12 cellular contexts compared by ENCODE assay signal in the genomic region with DNA sequence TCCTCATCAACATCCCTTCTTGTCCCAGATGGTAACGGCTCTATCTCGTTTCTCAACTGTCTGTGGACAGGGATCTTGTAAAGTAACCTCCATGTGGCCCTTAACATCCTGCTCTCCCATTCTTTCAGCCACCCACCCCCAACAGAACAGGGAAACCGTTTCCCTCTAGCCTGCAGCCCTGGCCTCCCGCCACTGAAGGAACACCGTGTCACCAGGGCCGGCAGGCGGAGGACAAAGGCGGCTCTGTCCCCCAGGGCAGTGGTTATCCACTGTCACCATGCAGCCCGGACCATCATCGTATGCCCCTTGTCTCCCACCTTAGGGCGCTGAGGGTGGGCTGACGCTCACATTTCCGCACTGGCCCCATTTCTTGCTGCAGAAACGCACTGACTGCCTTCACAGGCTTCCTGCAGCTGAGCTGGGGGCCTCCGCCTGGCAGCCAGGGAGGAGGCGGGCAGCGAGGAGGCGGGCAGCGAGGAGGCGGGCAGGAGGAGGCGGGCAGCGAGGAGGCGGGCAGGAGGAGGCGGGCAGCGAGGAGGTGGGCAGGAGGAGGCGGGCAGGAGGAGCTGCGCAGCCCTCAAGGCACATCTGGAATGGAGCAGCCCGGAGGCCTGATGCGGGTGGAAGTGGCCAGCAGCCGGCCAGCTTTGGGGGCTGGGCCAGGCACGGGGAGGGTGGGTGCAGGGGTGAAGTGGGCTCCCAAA. TPM values are rescaled to one million over a fixed set of nuclear protein-coding genes. Genes with fewer than 3 reads are reported as not detected.
DNase-seq lines count a peak whose midpoint lies in the region; ATAC-seq and TF ChIP-seq lines count a peak whose summit lies in the region.
"Had no signal": no experiment of that assay in that cellular context is flagged by ENCODE, and none has a peak within 500 bp of the region (broad histone marks: within the 10 kb centered on the region; RNA-seq: fewer than 3 reads in every experiment).

No MANE protein-coding gene starts in this region.

- H3K27me3 ChIP-seq in dorsolateral prefrontal cortex (no peaks in the 10 kb centered on the region), stomach (peaks cover 0 to 7% (median 0%) of the 10 kb centered on the region in 3 donors)

- no peaks in the 10 kb centered on the region for H3K9me3 ChIP-seq in stomach

- H3K4me3 Mint-ChIP-seq in naive thymus-derived CD8-positive, alpha-beta T cell: peak overlapping the region; percentile 37 to 77 (median 71)

- H3K27ac Mint-ChIP-seq in naive thymus-derived CD8-positive, alpha-beta T cell: peak overlapping the region in 9 of 10 donors; percentile 35 to 91 (median 78)

- WGBS in stomach, 5 donors: 68 to 85% (median 79%) methylated on average over 31 of the region's 31 CpGs

- TF ChIP-seq EP300 in stomach (IDR thresholded peaks at IDR 0.05): no peak

- peaks cover 15 to 46% (median 22%) of the 10 kb centered on the region in 4 donors for H3K4me1 Mint-ChIP-seq in naive thymus-derived CD8-positive, alpha-beta T cell

- H3K27ac ChIP-seq in dorsolateral prefrontal cortex (peak overlapping the region in 56 of 59 donors; percentile 2 to 90 (median 78)), stomach (no peak overlapping the region)
- H3K27ac ChIP-seq: skin epidermis had no signal

- peak; percentile 75 for DNase-seq in Ammon's horn (ENCODE audit: low spot score)
- peak; percentile 26 for DNase-seq in NOMO-1 treated with DMSO at 0.1 percent for 48 hours (lab: John Stamatoyannopoulos, UW; ENCODE audit: unreplicated experiment)
- DNase-seq in dorsolateral prefrontal cortex: peak; percentile 17 to 83 (median 72)
- peak in 3 of 10 donors; percentile 17 to 46 (median 29) for DNase-seq in naive thymus-derived CD8-positive, alpha-beta T cell
- DNase-seq in stomach: no peak
- DNase-seq in GM20000 (ENCODE audit: low spot score): no peak
- DNase-seq in SK-N-DZ (ENCODE audit: low spot score): no peak
- DNase-seq: DMS79, NCI-H345, SHP77 treated with DMSO at 0.1 percent for 48 hours had no signal

- POLR2A ChIA-PET in naive thymus-derived CD8-positive, alpha-beta T cell (lab: Charles Lee): interaction anchor here (1.3 to 3.4 kb wide), 3 partner anchors 15 to 20 kb away, joined by 3 to 20 read pairs (median 3); partner anchors contain the start of gene KIAA0232

- H3K36me3 Mint-ChIP-seq in naive thymus-derived CD8-positive, alpha-beta T cell: no peaks in the 10 kb centered on the region

- no peak for TF ChIP-seq POLR2A in stomach (IDR thresholded peaks at IDR 0.05)

- H3K27me3 Mint-ChIP-seq in naive thymus-derived CD8-positive, alpha-beta T cell: peaks cover 0 to 2% (median 0%) of the 10 kb centered on the region in 5 donors

- peak; percentile 44 to 92 for ATAC-seq in naive thymus-derived CD8-positive, alpha-beta T cell
- no peak for ATAC-seq in HG03108 (IDR thresholded peaks at IDR 0.05; ENCODE audit: unreplicated experiment)

- TF ChIP-seq CTCF in dorsolateral prefrontal cortex (IDR thresholded peaks at IDR 0.05 in 54 of 56, conservative IDR thresholded peaks at IDR 0.05 in 2 of 56; ENCODE audit: low read depth in 1 of 56, partially characterized antibody in 56 of 56) (peak in 10 of 56 donors; percentile 12 to 28 (median 17)), stomach (IDR thresholded peaks at IDR 0.05) (no peak), GM20000 (IDR thresholded peaks at IDR 0.05; ENCODE audit: extremely low read depth, missing control alignments) (no peak)

- H3K4me3 ChIP-seq in dorsolateral prefrontal cortex (peak overlapping the region in 40 of 59 donors; percentile 7 to 55 (median 39)), stomach (no peak overlapping the region)
- H3K4me3 ChIP-seq: skin epidermis had no signal

- H3K4me1 ChIP-seq in stomach: no peaks in the 10 kb centered on the region

- no peaks in the 10 kb centered on the region for H3K36me3 ChIP-seq in stomach

- no peaks in the 10 kb centered on the region for H3K9me3 Mint-ChIP-seq in naive thymus-derived CD8-positive, alpha-beta T cell

- intact Hi-C loops in dorsolateral prefrontal cortex (cut with DNase I) (loop anchor here (5.0 kb wide), 2 partner anchors 34 to 39 kb away; no protein-coding TSS in a partner anchor), stomach (cut with DNase I; ENCODE audit: low total_unique reads) (no loop called here)

RNA-seq across cellular contexts. Expression of gene KIAA0232, which starts 20.8 kb away (rescaled TPM):
- 10 to 100 TPM; 46.1 to 81.3 (median 61.4) TPM for total RNA-seq in dorsolateral prefrontal cortex
- total RNA-seq in naive thymus-derived CD8-positive, alpha-beta T cell: 10 to 100 TPM; 29.9 to 31.0 TPM
- 10 to 100 TPM; 11.9 to 15.4 (median 13.7) TPM for polyA plus RNA-seq in naive thymus-derived CD8-positive, alpha-beta T cell
- total RNA-seq in stomach: 10 to 100 TPM in 4 of 5 donors, 1 to 10 TPM in 1; 8.1 to 48.1 (median 23.2) TPM
- 1 to 10 TPM; 5.1 to 7.5 (median 5.4) TPM for polyA plus RNA-seq in stomach
- 9.2 and 14.0 TPM in 2 replicates for polyA plus RNA-seq in SK-N-DZ (2014; cell fraction: cytosol; rRNA removed)
- 8.4 and 9.8 TPM in 2 replicates for polyA plus RNA-seq in SK-N-DZ (2014; cell fraction: nucleus; rRNA removed)

RNA-seq across cellular contexts. Expression of gene BLOC1S4, which starts 45.7 kb away (rescaled TPM):
- total RNA-seq in dorsolateral prefrontal cortex (10 to 100 TPM in 38 of 120 experiments, 1 to 10 TPM in 82; 5.0 to 12.2 (median 9.0) TPM), stomach (10 to 100 TPM in 4 of 5 donors, 1 to 10 TPM in 1; 9.5 to 64.3 (median 31.5) TPM)
- total RNA-seq in naive thymus-derived CD8-positive, alpha-beta T cell: 10 to 100 TPM; 38.7 to 40.0 TPM
- 10 to 100 TPM; 65.8 to 81.6 (median 75.4) TPM for polyA plus RNA-seq in naive thymus-derived CD8-positive, alpha-beta T cell
- polyA plus RNA-seq in stomach: 10 to 100 TPM in 1 of 3 donors, 1 to 10 TPM in 2; 8.4 to 13.1 (median 8.9) TPM
- 24.4 and 31.8 TPM in 2 replicates for polyA plus RNA-seq in SK-N-DZ (2014; cell fraction: cytosol; rRNA removed)
- polyA plus RNA-seq in SK-N-DZ (2014; cell fraction: nucleus; rRNA removed): 17.5 and 21.1 TPM in 2 replicates

RNA-seq across cellular contexts. Expression of gene MRFAP1L1, which starts 52.0 kb away (rescaled TPM):
- 100 to 1,000 TPM in 7 of 120 experiments, 10 to 100 TPM in 113; 52.0 to 117 (median 80.0) TPM for total RNA-seq in dorsolateral prefrontal cortex
- 100 to 1,000 TPM; 123 to 127 TPM for total RNA-seq in naive thymus-derived CD8-positive, alpha-beta T cell
- polyA plus RNA-seq in naive thymus-derived CD8-positive, alpha-beta T cell: 100 to 1,000 TPM; 102 to 124 (median 105) TPM
- 10 to 100 TPM in 4 of 5 donors, 1 to 10 TPM in 1; 2.3 to 60.7 (median 51.7) TPM for total RNA-seq in stomach
- 10 to 100 TPM; 54.6 to 61.9 (median 57.3) TPM for polyA plus RNA-seq in stomach
- 95.9 and 120 TPM in 2 replicates for polyA plus RNA-seq in SK-N-DZ (2014; cell fraction: cytosol; rRNA removed)
- polyA plus RNA-seq in SK-N-DZ (2014; cell fraction: nucleus; rRNA removed): 59.3 and 63.9 TPM in 2 replicates

Comparison
In these comparisons a context has a peak if more than half of its experiments do, and no peak if none do; other contexts are left out.
1. DNase-seq: peak in Ammon's horn (single experiment), NOMO-1 treated with DMSO at 0.1 percent for 48 hours (single experiment) and dorsolateral prefrontal cortex (10 of 10); none in stomach (single experiment), GM20000 (single experiment) and SK-N-DZ (single experiment).
2. H3K27ac ChIP-seq: peak in dorsolateral prefrontal cortex (56 of 59); none in stomach (0 of 5).
3. H3K4me3 ChIP-seq: peak in dorsolateral prefrontal cortex (40 of 59); none in stomach (0 of 4).